ENCODE assay signal across 20 cellular contexts in the genomic region with DNA sequence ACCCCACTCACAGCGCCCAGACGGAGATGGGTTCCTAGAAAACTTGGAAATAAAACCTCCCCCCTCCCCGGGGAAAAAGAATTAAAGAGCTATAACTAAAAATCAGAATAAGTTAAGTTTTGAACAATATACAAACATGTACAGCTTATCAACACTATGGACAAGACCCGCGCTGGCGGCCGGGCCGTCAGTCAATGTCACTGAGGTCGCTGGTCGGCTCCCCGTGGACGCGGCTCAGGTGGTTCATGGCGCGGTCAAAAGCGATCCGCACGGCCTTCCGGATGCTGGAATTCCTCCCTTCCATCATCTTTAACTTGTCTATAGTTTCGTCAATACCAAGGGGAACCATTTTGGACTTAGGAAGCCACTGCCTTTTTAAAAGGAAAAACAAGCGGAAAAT. TPM values are rescaled to one million over a fixed set of nuclear protein-coding genes. Genes with fewer than 3 reads are reported as not detected.
DNase-seq lines count a peak whose midpoint lies in the region; ATAC-seq, FAIRE-seq and TF ChIP-seq lines count a peak whose summit lies in the region.
"Had no signal": no experiment of that assay in that cellular context is flagged by ENCODE, and none has a peak within 500 bp of the region (broad histone marks: within the 10 kb centered on the region; RNA-seq: fewer than 3 reads in every experiment).

No MANE protein-coding gene starts in this region.

- TF ChIP-seq RAD21 in HepG2 (CRISPR knock-in tag; IDR thresholded peaks at IDR 0.05), result no peak

- in situ Hi-C loops in HepG2 (cut with HindIII; ENCODE audit: extremely low pct_ligation_motif_present, low pct_unique_long_range_greater_than_20kb), result no loop called here

- H2AFZ ChIP-seq in HepG2 (ENCODE audit: low read length), result no peak overlapping the region
- H2AFZ ChIP-seq: GM23248 had no signal

- CTCF ChIA-PET in HepG2 (lab: Yijun Ruan, JAX; ENCODE audit: low intra/inter-chr PET ratio, low total read pairs), result no interaction called here
- CTCF ChIA-PET in RWPE1 (lab: Yijun Ruan, JAX), result no interaction called here

- no peak for TF ChIP-seq EP300 in HepG2 (IDR thresholded peaks at IDR 0.05; ENCODE audit: low read depth in 2 of 2, low read length in 2 of 2)
- no peak for TF ChIP-seq EP300 in HepG2 (CRISPR knock-in tag; IDR thresholded peaks at IDR 0.05; ENCODE audit: borderline replicate concordance)
- no peak for TF ChIP-seq EP300 in gastroesophageal sphincter (IDR thresholded peaks at IDR 0.05)

- no peak for FAIRE-seq in HepG2 (lab: Jason Lieb, UNC)
- no peak for FAIRE-seq in kidney (lab: Jason Lieb, UNC)
- FAIRE-seq: A549, G401.6, GM12892, H1 had no signal

- H3K36me3 ChIP-seq in HepG2 (replicated peaks in 1 of 2; ENCODE audit: control insufficient read depth in 1 of 2, insufficient read depth in 2 of 2, low read length in 2 of 2) (peaks cover 26 to 55% of the 10 kb centered on the region in 2 experiments; a peak in 4 of 5 replicates), right lobe of liver (peaks cover 0 to 58% (median 29%) of the 10 kb centered on the region in 4 donors), kidney (ENCODE audit: control insufficient read depth in 1 of 2, insufficient read depth in 2 of 2, low read length in 2 of 2) (peaks cover 16 to 38% of the 10 kb centered on the region in 2 donors), body of pancreas (replicated peaks in 1 of 2; ENCODE audit: insufficient read depth in 1 of 2, low read depth in 2 of 2) (peaks cover 7 to 36% of the 10 kb centered on the region in 2 donors), gastroesophageal sphincter (peaks cover 0 to 70% of the 10 kb centered on the region in 2 donors)
- H3K36me3 ChIP-seq in BLaER1 treated with 17β-estradiol and CSF1 and Interleukin-3, amounts not matched to agents 10 nM and 100 nM, result peaks cover 48 to 70% (median 56%) of the 10 kb centered on the region in 11 experiments

- WGBS in HepG2 (ENCODE audit: low lambda C conversion rate), result 96% methylated on average over 21 of the region's 21 CpGs
- 92% methylated on average over 13 of the region's 21 CpGs for WGBS in right lobe of liver (ENCODE audit: insufficient coverage, low coverage, low lambda C conversion rate, missing lambda C conversion rate)
- WGBS in body of pancreas, 2 donors, result 92 to 93% methylated on average over 21 of the region's 21 CpGs
- WGBS in gastroesophageal sphincter (ENCODE audit: low coverage in 1 of 2), 2 donors, result 81 to 89% methylated on average over 3 to 10 of the region's 21 CpGs

- ATAC-seq in HepG2 (no peak), right lobe of liver (no peak), body of pancreas (no peak), gastroesophageal sphincter (no peak)
- ATAC-seq: A549; CD8-positive, alpha-beta T cell; HCT116 had no signal

- H3K27ac ChIP-seq in HepG2 (ENCODE audit: extremely low read length, insufficient read depth, low read length) (no peak overlapping the region), right lobe of liver (no peak overlapping the region), RWPE1 (peak overlapping the region; percentile 27), kidney (ENCODE audit: low read depth in 2 of 2, low read length in 2 of 2) (no peak overlapping the region), body of pancreas (no peak overlapping the region), gastroesophageal sphincter (no peak overlapping the region)
- H3K27ac ChIP-seq in BLaER1 treated with 17β-estradiol and CSF1 and Interleukin-3, amounts not matched to agents 10 nM and 100 nM, result peak overlapping the region in 6 of 11 experiments; percentile 3 to 79 (median 74); a peak in 8 of 22 replicates
- H3K27ac ChIP-seq: A549, GM23248 had no signal

- BruUV-seq in HepG2 (replicated peaks; lab: Mats Ljungman, UMichigan), result no TSS peak

- H3K4me1 ChIP-seq in HepG2 (ENCODE audit: insufficient read depth, low read length) (no peaks in the 10 kb centered on the region), right lobe of liver (no peaks in the 10 kb centered on the region), kidney (ENCODE audit: control insufficient read depth in 1 of 2, insufficient read depth in 1 of 2, low read depth in 1 of 2, low read length in 2 of 2) (no peaks in the 10 kb centered on the region), body of pancreas (no peaks in the 10 kb centered on the region), gastroesophageal sphincter (peaks cover 0 to 8% (median 0%) of the 10 kb centered on the region in 3 donors)
- H3K4me1 ChIP-seq in BLaER1 treated with 17β-estradiol and CSF1 and Interleukin-3, amounts not matched to agents 10 nM and 100 nM, result peaks cover 9 to 97% (median 87%) of the 10 kb centered on the region in 10 experiments; a peak in 19 of 20 replicates
- H3K4me1 ChIP-seq: A549, Caco-2 had no signal

- H3K27me3 ChIP-seq in HepG2 (ENCODE audit: control insufficient read depth in 1 of 2, insufficient read depth in 2 of 2, low read length in 2 of 2), result no peaks in the 10 kb centered on the region
- no peaks in the 10 kb centered on the region for H3K27me3 ChIP-seq in right lobe of liver
- no peaks in the 10 kb centered on the region for H3K27me3 ChIP-seq in BLaER1 treated with 17β-estradiol and CSF1 and Interleukin-3, amounts not matched to agents 10 nM and 100 nM
- no peaks in the 10 kb centered on the region for H3K27me3 ChIP-seq in body of pancreas
- H3K27me3 ChIP-seq in gastroesophageal sphincter, result no peaks in the 10 kb centered on the region

- H3K4me2 ChIP-seq in HepG2 (ENCODE audit: low read depth, low read length), result no peak overlapping the region
- H3K4me2 ChIP-seq in BLaER1 treated with 17β-estradiol and CSF1 and Interleukin-3, amounts not matched to agents 10 nM and 100 nM, result peak overlapping the region in 10 of 11 experiments; percentile 10 to 92 (median 77); a peak in 19 of 22 replicates
- H3K4me2 ChIP-seq: A549 had no signal

- POLR2A ChIA-PET in HepG2 (lab: Yijun Ruan, JAX), result no interaction called here
- POLR2A ChIA-PET in RWPE1 (lab: Yijun Ruan, JAX; ENCODE audit: low non-redundant PET), result no interaction called here

- H3K9me3 ChIP-seq in HepG2 (ENCODE audit: low read length) (no peaks in the 10 kb centered on the region), right lobe of liver (no peaks in the 10 kb centered on the region), kidney (ENCODE audit: control insufficient read depth in 1 of 2, low read length in 2 of 2) (no peaks in the 10 kb centered on the region), body of pancreas (no peaks in the 10 kb centered on the region), gastroesophageal sphincter (no peaks in the 10 kb centered on the region)
- no peaks in the 10 kb centered on the region for H3K9me3 ChIP-seq in BLaER1 treated with 17β-estradiol and CSF1 and Interleukin-3, amounts not matched to agents 10 nM and 100 nM (replicated peaks in 1 of 11)
- H3K9me3 ChIP-seq: A549, Caco-2 had no signal

- TF ChIP-seq POLR2A in HepG2 (IDR thresholded peaks at IDR 0.05; ENCODE audit: insufficient read depth in 1 of 2, low read depth in 2 of 2, low read length in 2 of 2) (no peak), right lobe of liver (IDR thresholded peaks at IDR 0.05) (no peak), body of pancreas (IDR thresholded peaks at IDR 0.05) (no peak), gastroesophageal sphincter (IDR thresholded peaks at IDR 0.05) (no peak)

- intact Hi-C loops in HepG2 (cut with micrococcal nuclease; ENCODE audit: unreplicated experiment), result no loop called here
- intact Hi-C loops in right lobe of liver (cut with DNase I), result no loop called here
- intact Hi-C loops in kidney (cut with DNase I), result no loop called here
- intact Hi-C loops in body of pancreas (cut with DNase I), result no loop called here

- TF ChIP-seq CTCF in HepG2 (CRISPR knock-in tag; IDR thresholded peaks at IDR 0.05) (no peak), right lobe of liver (IDR thresholded peaks at IDR 0.05) (no peak), RWPE1 (conservative IDR thresholded peaks at IDR 0.05; ENCODE audit: low read depth) (no peak), kidney (IDR thresholded peaks at IDR 0.05; ENCODE audit: borderline replicate concordance, extremely low read depth, insufficient read depth) (no peak), body of pancreas (IDR thresholded peaks at IDR 0.05) (no peak), gastroesophageal sphincter (IDR thresholded peaks at IDR 0.05) (no peak)

- no peaks in the 10 kb centered on the region for H4K20me1 ChIP-seq in HepG2 (ENCODE audit: insufficient read depth, low read length)
- peaks cover 36 to 99% (median 89%) of the 10 kb centered on the region in 11 experiments for H4K20me1 ChIP-seq in BLaER1 treated with 17β-estradiol and CSF1 and Interleukin-3, amounts not matched to agents 10 nM and 100 nM

- H3K4me3 ChIP-seq in HepG2 (replicated peaks in 1 of 3; ENCODE audit: insufficient read depth in 1 of 3, low read depth in 2 of 3, low read length in 3 of 3) (no peak overlapping the region), right lobe of liver (no peak overlapping the region), kidney (ENCODE audit: low read length in 2 of 2) (no peak overlapping the region), body of pancreas (no peak overlapping the region), gastroesophageal sphincter (no peak overlapping the region)
- no peak overlapping the region for H3K4me3 ChIP-seq in BLaER1 treated with 17β-estradiol and CSF1 and Interleukin-3, amounts not matched to agents 10 nM and 100 nM
- H3K4me3 ChIP-seq: A549, GM23248 had no signal

- H3K9ac ChIP-seq in HepG2 (ENCODE audit: insufficient read depth, low read depth, low read length) (no peak overlapping the region), kidney (ENCODE audit: low read length in 2 of 2) (no peak overlapping the region)
- H3K9ac ChIP-seq in BLaER1 treated with 17β-estradiol and CSF1 and Interleukin-3, amounts not matched to agents 10 nM and 100 nM, result peak overlapping the region in 5 of 11 experiments; percentile 22 to 72 (median 53); a peak in 8 of 22 replicates
- H3K9ac ChIP-seq: GM23248 had no signal

- DNase-seq in HepG2 (ENCODE audit: low spot score) (no peak), right lobe of liver (no peak), RWPE1 (ENCODE audit: low spot score) (no peak), kidney (peak; percentile 32), body of pancreas (no peak), AG08395 (ENCODE audit: low spot score) (no peak)
- DNase-seq: 8988T, ACHN, Caco-2, DMS153, DND-41, GM23248 had no signal

- no peaks in the 10 kb centered on the region for H3K79me2 ChIP-seq in HepG2 (ENCODE audit: insufficient read depth, low read length)

RNA-seq across cellular contexts. Expression of a gene that starts 53.6 kb away (rescaled TPM):
- total RNA-seq in HepG2 (2016; rRNA removed; fragmentation: Illumina TruSeq; extraction: Trizol) (6.6 and 12.0 TPM in 2 replicates), right lobe of liver (10 to 100 TPM in 5 of 6 experiments, 1 to 10 TPM in 1; 9.3 to 17.8 (median 11.6) TPM), kidney (40.5 TPM), body of pancreas (10 to 100 TPM; 21.8 to 36.9 TPM), gastroesophageal sphincter (10 to 100 TPM; 36.0 to 66.0 (median 45.5) TPM)
- total RNA-seq in HepG2 (2016; cell fraction: cytosol; rRNA removed; fragmentation: Illumina TruSeq; extraction: Trizol; ENCODE audit: low read depth), result 6.1 and 7.5 TPM in 2 replicates
- 6.3 and 13.3 TPM in 2 replicates for total RNA-seq in HepG2 (2016; cell fraction: insoluble cytoplasmic fraction; rRNA removed; fragmentation: Illumina TruSeq; extraction: Trizol)
- 6.7 and 8.2 TPM in 2 replicates for total RNA-seq in HepG2 (2016; cell fraction: membrane; rRNA removed; fragmentation: Illumina TruSeq; extraction: Trizol)
- total RNA-seq in HepG2 (2016; cell fraction: nucleus; rRNA removed; fragmentation: Illumina TruSeq; extraction: Trizol), result 14.2 and 15.7 TPM in 2 replicates
- polyA plus RNA-seq in HepG2 (2011; rRNA removed) (5.1 and 6.4 TPM in 2 replicates), kidney (ENCODE audit: insufficient read depth, low read depth, low replicate concordance) (8.1 TPM)
- polyA plus RNA-seq in HepG2 (2011; cell fraction: cytosol; rRNA removed), result 3.8 and 3.9 TPM in 2 replicates
- polyA plus RNA-seq in HepG2 (2011; cell fraction: nucleus; rRNA removed), result 29.0 and 31.0 TPM in 2 replicates
- 14.8 and 16.2 TPM in 2 replicates for polyA plus RNA-seq in HepG2 (2012)
- 0.67 and 0.95 TPM in 2 replicates for polyA plus RNA-seq in HepG2 (2016; cell fraction: cytosol; fragmentation: Illumina TruSeq; extraction: Trizol; ENCODE audit: low read depth)
- 8.8 and 10.0 TPM in 2 replicates for polyA plus RNA-seq in HepG2 (2016; cell fraction: insoluble cytoplasmic fraction; fragmentation: Illumina TruSeq; extraction: Trizol; ENCODE audit: low read depth)
- 2.6 and 3.2 TPM in 2 replicates for polyA plus RNA-seq in HepG2 (2016; cell fraction: membrane; fragmentation: Illumina TruSeq; extraction: Trizol; ENCODE audit: low read depth)
- polyA plus RNA-seq in HepG2 (2016; cell fraction: nucleus; fragmentation: Illumina TruSeq; extraction: Trizol; ENCODE audit: insufficient read depth, low read depth), result 28.8 and 30.8 TPM in 2 replicates
- 4.2 and 8.4 TPM in 2 replicates for polyA minus RNA-seq in HepG2 (2011; rRNA and poly(A)+ RNA removed; ENCODE audit: low replicate concordance)
- polyA minus RNA-seq in HepG2 (2011; cell fraction: cytosol; rRNA and poly(A)+ RNA removed), result 7.6 and 8.3 TPM in 2 replicates
- 29.1 and 32.0 TPM in 2 replicates for polyA minus RNA-seq in HepG2 (2011; cell fraction: nucleus; rRNA and poly(A)+ RNA removed)

Comparison
In these comparisons a context has a peak if more than half of its experiments do, and no peak if none do; other contexts are left out.
1. H3K27ac ChIP-seq: peak in BLaER1 treated with 17β-estradiol and CSF1 and Interleukin-3, amounts not matched to agents 10 nM and 100 nM (6 of 11) and RWPE1 (single experiment); none in HepG2 (single experiment), right lobe of liver (0 of 3), kidney (0 of 2), body of pancreas (0 of 4) and gastroesophageal sphincter (0 of 4).